ENCODE assay signal across 21 cellular contexts in genomic region chr10:17859492-17860156, GRCh38. TPM values are rescaled to one million over a fixed set of nuclear protein-coding genes. Genes with fewer than 3 reads are reported as not detected.
DNase-seq lines count a peak whose midpoint lies in the region; ATAC-seq and TF ChIP-seq lines count a peak whose summit lies in the region.
"Had no signal": no experiment of that assay in that cellular context is flagged by ENCODE, and none has a peak within 500 bp of the region (broad histone marks: within the 10 kb centered on the region; RNA-seq: fewer than 3 reads in every experiment).

No MANE protein-coding gene starts in this region.

- DNase-seq in GM06990 (ENCODE audit: extremely low read depth, insufficient read length) (peak; percentile 24), T-cell (no peak), progenitor cell of endocrine pancreas (ENCODE audit: low spot score, unreplicated experiment) (no peak), body of pancreas (no peak)
- DNase-seq in stimulated activated CD4-positive, alpha-beta T cell treated with anti-CD3 and anti-CD28 coated beads, Interleukin-4, amount 100 ng/mL, for 4 hours: no peak
- DNase-seq: AML-193, Calu3, GF-D8, GM23248, KBM-7, NCI-H1105, NCI-H1694 treated with DMSO at 0.1 percent for 48 hours, NCI-H2227 treated with DMSO at 0.1 percent for 48 hours, NCI-H524, NCI-H82, SJCRH30 had no signal

- H3K4me3 Mint-ChIP-seq in T-cell (no peak overlapping the region), progenitor cell of endocrine pancreas (ENCODE audit: low read depth) (no peak overlapping the region)
- H3K4me3 Mint-ChIP-seq in stimulated activated memory B cell treated with anti-CD40 and anti-IgM and Interleukin-4, amounts not matched to agents 10 μg/mL and 1 μg/mL and 100 μg/mL, for 72 hours: no peak overlapping the region
- H3K4me3 Mint-ChIP-seq: T-helper 1 cell treated with Interleukin-12 subunit alpha and Interleukin-12 subunit beta and Interleukin-4 antibody, amounts not matched to agents 30 μg/mL and 1 μg/mL, for 36 hours had no signal

- intact Hi-C loops in body of pancreas (cut with DNase I): no loop called here

- H3K27me3 ChIP-seq in GM06990 (replicated peaks; ENCODE audit: control insufficient read depth, insufficient read depth, low read length) (no peaks in the 10 kb centered on the region), body of pancreas (no peaks in the 10 kb centered on the region)
- H3K27me3 ChIP-seq: SJCRH30 had no signal

- H3K9me3 Mint-ChIP-seq in T-cell: peaks cover 0 to 8% (median 3%) of the 10 kb centered on the region in 3 donors
- peaks cover 2% of the 10 kb centered on the region for H3K9me3 Mint-ChIP-seq in stimulated activated memory B cell treated with anti-CD40 and anti-IgM and Interleukin-4, amounts not matched to agents 10 μg/mL and 1 μg/mL and 100 μg/mL, for 72 hours
- peaks cover 8% of the 10 kb centered on the region for H3K9me3 Mint-ChIP-seq in progenitor cell of endocrine pancreas (ENCODE audit: low read depth)
- H3K9me3 Mint-ChIP-seq: T-helper 1 cell treated with Interleukin-12 subunit alpha and Interleukin-12 subunit beta and Interleukin-4 antibody, amounts not matched to agents 30 μg/mL and 1 μg/mL, for 36 hours had no signal

- CTCF ChIA-PET in T-cell (lab: Charles Lee): interaction anchor here in 1 of 2 donors (0.7 kb wide), 1 partner anchor 253 kb away, joined by 3 read pairs; no protein-coding TSS in a partner anchor

- H3K4me1 ChIP-seq in body of pancreas: no peaks in the 10 kb centered on the region
- H3K4me1 ChIP-seq: HAP-1, SJCRH30 had no signal

- ATAC-seq in GM18907 (IDR thresholded peaks at IDR 0.05; ENCODE audit: unreplicated experiment): peak; percentile 71
- peak in 1 of 4 experiments; percentile 52 for ATAC-seq in T-cell (replicated peaks in 1 of 4)
- peak; percentile 55 for ATAC-seq in stimulated activated memory B cell treated with anti-CD40 and anti-IgM and Interleukin-4, amounts not matched to agents 10 μg/mL and 1 μg/mL and 100 μg/mL, for 72 hours
- no peak for ATAC-seq in body of pancreas

- no peaks in the 10 kb centered on the region for H3K9me3 ChIP-seq in body of pancreas
- H3K9me3 ChIP-seq: HAP-1, SJCRH30 had no signal

- H3K27ac ChIP-seq in body of pancreas: no peak overlapping the region
- H3K27ac ChIP-seq: C4-2B, GM23248, SJCRH30 had no signal

- no peaks in the 10 kb centered on the region for H3K36me3 Mint-ChIP-seq in T-cell
- no peaks in the 10 kb centered on the region for H3K36me3 Mint-ChIP-seq in stimulated activated memory B cell treated with anti-CD40 and anti-IgM and Interleukin-4, amounts not matched to agents 10 μg/mL and 1 μg/mL and 100 μg/mL, for 72 hours
- H3K36me3 Mint-ChIP-seq in progenitor cell of endocrine pancreas (ENCODE audit: insufficient read depth): peaks cover 1% of the 10 kb centered on the region

- H3K36me3 ChIP-seq in GM06990 (ENCODE audit: control insufficient read depth, insufficient read depth, low read length) (no peaks in the 10 kb centered on the region), body of pancreas (replicated peaks in 1 of 2; ENCODE audit: insufficient read depth in 1 of 2, low read depth in 2 of 2) (no peaks in the 10 kb centered on the region)
- H3K36me3 ChIP-seq: HAP-1, SJCRH30 had no signal

- POLR2A ChIA-PET in T-cell (lab: Charles Lee): no interaction called here

- H3K27me3 Mint-ChIP-seq in T-cell: peaks cover 0 to 7% of the 10 kb centered on the region in 2 donors
- H3K27me3 Mint-ChIP-seq in stimulated activated memory B cell treated with anti-CD40 and anti-IgM and Interleukin-4, amounts not matched to agents 10 μg/mL and 1 μg/mL and 100 μg/mL, for 72 hours: no peaks in the 10 kb centered on the region
- peaks cover 2% of the 10 kb centered on the region for H3K27me3 Mint-ChIP-seq in progenitor cell of endocrine pancreas

- TF ChIP-seq CTCF in GM06990 (IDR thresholded peaks at IDR 0.05; ENCODE audit: insufficient read depth, low read length, poor library complexity, severe bottlenecking) (no peak), progenitor cell of endocrine pancreas (IDR thresholded peaks at IDR 0.05; ENCODE audit: unreplicated experiment) (no peak), body of pancreas (IDR thresholded peaks at IDR 0.05) (no peak)

- no peak for TF ChIP-seq POLR2A in body of pancreas (IDR thresholded peaks at IDR 0.05)

- 80 to 82% methylated on average over 8 of the region's 8 CpGs for WGBS in body of pancreas, 2 donors

- H3K4me3 ChIP-seq in GM06990 (replicated peaks; ENCODE audit: low read depth, low read length): no peak overlapping the region
- no peak overlapping the region for H3K4me3 ChIP-seq in body of pancreas
- H3K4me3 ChIP-seq: GM23248, HAP-1, SJCRH30 had no signal

- H3K27ac Mint-ChIP-seq in T-cell (peak overlapping the region; percentile 34 to 76), progenitor cell of endocrine pancreas (no peak overlapping the region)
- H3K27ac Mint-ChIP-seq in stimulated activated memory B cell treated with anti-CD40 and anti-IgM and Interleukin-4, amounts not matched to agents 10 μg/mL and 1 μg/mL and 100 μg/mL, for 72 hours: no peak overlapping the region
- H3K27ac Mint-ChIP-seq: T-helper 1 cell treated with Interleukin-12 subunit alpha and Interleukin-12 subunit beta and Interleukin-4 antibody, amounts not matched to agents 30 μg/mL and 1 μg/mL, for 36 hours had no signal

- peaks cover 0 to 12% (median 8%) of the 10 kb centered on the region in 3 donors for H3K4me1 Mint-ChIP-seq in T-cell
- peaks cover 8% of the 10 kb centered on the region for H3K4me1 Mint-ChIP-seq in stimulated activated memory B cell treated with anti-CD40 and anti-IgM and Interleukin-4, amounts not matched to agents 10 μg/mL and 1 μg/mL and 100 μg/mL, for 72 hours
- no peaks in the 10 kb centered on the region for H3K4me1 Mint-ChIP-seq in progenitor cell of endocrine pancreas (ENCODE audit: low read depth)

RNA-seq across cellular contexts. Expression of gene MRC1, which starts 50.5 kb away (rescaled TPM):
- total RNA-seq in T-cell (under 1 TPM in 3 of 5 donors, not detected in 2; 0.53 to 0.76 (median 0.60) TPM), progenitor cell of endocrine pancreas (0.04 TPM in 1 of 2 replicates, not detected in the other), body of pancreas (10 to 100 TPM; 10.2 to 19.5 TPM)
- total RNA-seq: GM23248, SJCRH30 had no signal

Comparison
In these comparisons a context has a peak if more than half of its experiments do, and no peak if none do; other contexts are left out.
1. H3K27ac Mint-ChIP-seq: peak in T-cell (2 of 2); none in stimulated activated memory B cell treated with anti-CD40 and anti-IgM and Interleukin-4, amounts not matched to agents 10 μg/mL and 1 μg/mL and 100 μg/mL, for 72 hours (single experiment) and progenitor cell of endocrine pancreas (single experiment).
2. RNA of gene MRC1, which starts 50.5 kb away (total RNA-seq): 10.2 to 19.5 TPM in body of pancreas; 0.53 to 0.76 TPM in T-cell and 0.04 TPM in progenitor cell of endocrine pancreas; every median in the first group is over 4 times any median in the second.